ENCODE assay signal across 1 cellular context in genomic region chr1:2290595-2291510, GRCh38.
TF ChIP-seq lines count a peak whose summit lies in the region.

No MANE protein-coding gene starts in this region.

TF ChIP-seq in WTC11, 78 proteins besides CTCF, POLR2A, EP300 and RAD21 (continued from another document):
- TF ChIP-seq, protein P1, sequence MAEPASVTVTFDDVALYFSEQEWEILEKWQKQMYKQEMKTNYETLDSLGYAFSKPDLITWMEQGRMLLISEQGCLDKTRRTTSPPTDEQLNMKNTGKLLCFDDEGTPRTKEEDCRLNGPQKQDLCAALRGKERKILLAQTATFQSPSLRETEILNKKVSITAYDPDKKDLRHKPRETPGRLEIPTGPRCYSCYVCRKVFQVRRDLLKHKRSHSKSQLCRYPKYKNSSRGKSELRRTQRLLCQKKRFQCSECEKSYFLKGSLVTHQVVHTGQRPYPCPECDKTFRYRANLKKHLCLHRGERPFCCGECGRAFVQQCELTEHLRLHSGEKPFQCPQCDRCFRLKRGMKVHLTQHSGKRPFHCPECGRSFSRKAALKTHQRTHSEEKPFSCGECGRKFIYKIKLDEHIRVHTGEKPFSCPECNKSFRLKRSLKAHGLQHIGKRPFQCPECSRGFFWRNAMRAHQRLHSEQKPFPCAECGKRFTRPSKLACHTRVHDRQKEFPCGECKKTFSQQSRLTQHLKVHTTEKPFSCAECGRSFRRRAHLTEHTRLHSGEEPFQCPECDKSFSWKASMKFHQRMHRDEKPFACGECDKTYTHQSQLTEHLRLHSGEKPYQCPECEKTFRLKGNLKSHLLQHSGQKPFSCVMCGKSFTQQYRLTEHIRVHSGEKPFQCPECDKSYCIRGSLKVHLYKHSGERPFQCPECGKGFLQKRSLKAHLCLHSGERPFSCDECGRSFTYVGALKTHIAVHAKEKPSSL (CRISPR knock-in tag; conservative IDR thresholded peaks at IDR 0.05) = no peak
